ENCODE assay signal across 7 cellular contexts in genomic region chr2:222320441-222321395, GRCh38. TPM values are rescaled to one million over a fixed set of nuclear protein-coding genes. Genes with fewer than 3 reads are reported as not detected.
DNase-seq lines count a peak whose midpoint lies in the region; ATAC-seq and TF ChIP-seq lines count a peak whose summit lies in the region.

No MANE protein-coding gene starts in this region.

- H3K27me3 Mint-ChIP-seq in naive thymus-derived CD8-positive, alpha-beta T cell, result peaks cover 33 to 61% (median 49%) of the 10 kb centered on the region in 5 donors

- H3K36me3 Mint-ChIP-seq in naive thymus-derived CD8-positive, alpha-beta T cell, result peaks cover 0 to 8% (median 3%) of the 10 kb centered on the region in 3 donors

- peaks cover 2 to 16% (median 13%) of the 10 kb centered on the region in 4 donors for H3K4me1 Mint-ChIP-seq in naive thymus-derived CD8-positive, alpha-beta T cell

- DNase-seq in GM13976 (ENCODE audit: low spot score) (peak; percentile 30), NCI-H510A (lab: John Stamatoyannopoulos, UW) (peak; percentile 21), ecto neural progenitor cell (ENCODE audit: low spot score) (peak; percentile 67), activated gamma-delta T cell treated with Interleukin-2 at 50 U/mL for 16 hours (no peak), NCI-H187 treated with DMSO at 0.1 percent for 48 hours (lab: John Stamatoyannopoulos, UW) (no peak)
- no peak for DNase-seq in naive thymus-derived CD8-positive, alpha-beta T cell

- in situ Hi-C loops in GM13976 (cut with MboI; ENCODE audit: low sequenced_read_pairs, unreplicated experiment), result loop anchor here (10.0 kb wide), 1 partner anchor 104 kb away; the partner anchor contains the start of gene SGPP2

- POLR2A ChIA-PET in naive thymus-derived CD8-positive, alpha-beta T cell (lab: Charles Lee), result no interaction called here

- peak overlapping the region; percentile 44 to 81 (median 72) for H3K4me3 Mint-ChIP-seq in naive thymus-derived CD8-positive, alpha-beta T cell

- TF ChIP-seq CTCF in GM13976 (IDR thresholded peaks at IDR 0.05; ENCODE audit: borderline replicate concordance, control extremely low read depth, extremely low read depth, insufficient read depth, missing control alignments), result no peak

- H3K9me3 Mint-ChIP-seq in naive thymus-derived CD8-positive, alpha-beta T cell, result peaks cover 0 to 2% (median 0%) of the 10 kb centered on the region in 9 donors

- H3K27ac Mint-ChIP-seq in naive thymus-derived CD8-positive, alpha-beta T cell, result no peak overlapping the region

- no peak for ATAC-seq in naive thymus-derived CD8-positive, alpha-beta T cell
- ATAC-seq in HG03457 (IDR thresholded peaks at IDR 0.05; ENCODE audit: unreplicated experiment), result no peak

RNA-seq across cellular contexts. Expression of gene PAX3, which starts 21.9 kb away (rescaled TPM):
- not detected for total RNA-seq in naive thymus-derived CD8-positive, alpha-beta T cell
- polyA plus RNA-seq in naive thymus-derived CD8-positive, alpha-beta T cell, result not detected

Comparison
In these comparisons a context has a peak if more than half of its experiments do, and no peak if none do; other contexts are left out.
1. DNase-seq: peak in GM13976 (single experiment), NCI-H510A (single experiment) and ecto neural progenitor cell (single experiment); none in naive thymus-derived CD8-positive, alpha-beta T cell (0 of 10), activated gamma-delta T cell treated with Interleukin-2 at 50 U/mL for 16 hours (single experiment) and NCI-H187 treated with DMSO at 0.1 percent for 48 hours (single experiment).